Comparison of ENCODE assay signal across 13 cellular contexts in the genomic region with DNA sequence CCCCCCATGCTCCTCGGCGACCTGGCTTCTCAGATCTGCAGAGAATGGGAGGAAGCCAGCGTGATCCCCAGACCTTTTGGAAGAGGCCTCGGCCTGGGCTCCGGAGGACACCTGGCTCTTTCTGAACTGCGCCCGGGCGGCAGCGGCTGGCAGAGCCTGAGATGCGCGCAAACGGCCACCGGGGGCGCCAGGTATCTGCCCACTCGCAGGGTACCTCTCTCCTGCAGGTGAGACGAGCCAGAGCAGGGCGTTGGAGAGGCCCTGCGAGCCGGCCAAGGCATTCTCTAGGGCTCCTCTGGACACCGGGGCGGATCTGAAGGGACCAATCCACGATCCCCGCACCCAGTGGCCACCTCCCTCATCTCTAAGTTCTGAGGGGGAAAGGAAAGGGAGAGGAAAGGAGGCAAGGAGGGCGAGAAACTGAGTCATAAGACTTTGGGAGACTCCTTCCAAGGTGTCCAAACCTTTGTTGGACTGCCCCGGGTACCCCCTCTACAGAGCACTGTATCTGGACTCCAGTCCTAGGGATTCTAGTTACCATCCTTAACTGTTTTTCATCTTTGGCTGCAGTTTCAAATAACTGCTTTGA. TPM values are rescaled to one million over a fixed set of nuclear protein-coding genes. Genes with fewer than 3 reads are reported as not detected.
DNase-seq lines count a peak whose midpoint lies in the region; ATAC-seq and TF ChIP-seq lines count a peak whose summit lies in the region.
"Had no signal": no experiment of that assay in that cellular context is flagged by ENCODE, and none has a peak within 500 bp of the region (broad histone marks: within the 10 kb centered on the region; RNA-seq: fewer than 3 reads in every experiment).

No MANE protein-coding gene starts in this region.

- H3K56ac ChIP-seq in H9 (ENCODE audit: insufficient read length, low read depth, low read length): no peak overlapping the region

- no peak overlapping the region for H3K4ac ChIP-seq in H9 (ENCODE audit: low read depth, low read length)

- DNase-seq in DMS 273 (lab: John Stamatoyannopoulos, UW; ENCODE audit: unreplicated experiment) (peak; percentile 50), DMS 273 treated with DMSO at 0.1 percent for 48 hours (lab: John Stamatoyannopoulos, UW) (no peak), H9 (peak; percentile 90), left colon (peak in 1 of 2 donors; percentile 17), CD14-positive monocyte (ENCODE audit: low spot score) (no peak), left ventricle myocardium superior (no peak), prostate gland (ENCODE audit: low spot score) (no peak)
- DNase-seq: 8988T, DMS79, naive B cell, NCI-H226 had no signal

- H3K36me3 ChIP-seq in prostate gland: no peaks in the 10 kb centered on the region

- peaks cover 0 to 2% (median 0%) of the 10 kb centered on the region in 3 experiments; a peak in 3 of 7 replicates for H3K36me3 Mint-ChIP-seq in H9 (ENCODE audit: insufficient read depth in 1 of 3, low read depth in 3 of 3)
- no peaks in the 10 kb centered on the region for H3K36me3 Mint-ChIP-seq in CD14-positive monocyte

- no peak overlapping the region for H3K18ac ChIP-seq in H9 (ENCODE audit: insufficient read length, low read depth, low read length)

- H3K9me3 Mint-ChIP-seq in H9 (peaks cover 31 to 45% of the 10 kb centered on the region in 2 experiments), CD14-positive monocyte (peaks cover 25 to 64% (median 51%) of the 10 kb centered on the region in 7 donors)

- no peak overlapping the region for H2AK5ac ChIP-seq in H9 (ENCODE audit: insufficient read length, low read length)

- no peaks in the 10 kb centered on the region for H3K23me2 ChIP-seq in H9 (ENCODE audit: insufficient read length, low read depth, low read length, poor library complexity, severe bottlenecking)

- H3K4me1 Mint-ChIP-seq in H9 (peaks cover 0 to 2% of the 10 kb centered on the region in 2 experiments; a peak in 1 of 4 replicates), CD14-positive monocyte (no peaks in the 10 kb centered on the region)
- H3K4me1 Mint-ChIP-seq: naive B cell had no signal

- H3K9ac ChIP-seq in H9 (ENCODE audit: extremely low read depth, insufficient read length, low read length): no peak overlapping the region

- ATAC-seq in SK-N-SH treated with all-trans-retinoic acid at 6 μM for 48 hours (peak; percentile 51; the same call in 2 of the 3 replicates), left colon (peak; percentile 56), left ventricle myocardium superior (no peak)

- no CpG with 5 or more reads among the region's 25 CpGs for WGBS in H9 (ENCODE audit: extremely low coverage, insufficient read length, low lambda C conversion rate)
- 47% methylated on average over 25 of the region's 25 CpGs for WGBS in prostate gland

- H4K91ac ChIP-seq in H9 (ENCODE audit: insufficient read length, low read depth, low read length): no peak overlapping the region

- no peak overlapping the region for H3K23ac ChIP-seq in H9 (ENCODE audit: insufficient read length, low read depth, low read length)

- intact Hi-C loops in left colon (cut with DNase I, micrococcal nuclease) (no loop called here), CD14-positive monocyte (cut with micrococcal nuclease) (no loop called here), left ventricle myocardium superior (cut with micrococcal nuclease) (no loop called here), prostate gland (cut with DNase I) (no loop called here)

- no peak overlapping the region for H3K4me3 ChIP-seq in prostate gland
- H3K4me3 ChIP-seq: skin epidermis had no signal

- no peak overlapping the region for H3T11ph ChIP-seq in H9 (ENCODE audit: low read length)

- H2BK15ac ChIP-seq in H9 (ENCODE audit: low read depth, low read length): no peak overlapping the region

- H3K27me3 ChIP-seq in H9 (ENCODE audit: insufficient read depth, low read length) (no peaks in the 10 kb centered on the region), prostate gland (replicated peaks; ENCODE audit: insufficient read depth) (no peaks in the 10 kb centered on the region)

- H3K9me3 ChIP-seq in H9 (ENCODE audit: control insufficient read depth, low read depth, low read length) (no peaks in the 10 kb centered on the region), prostate gland (no peaks in the 10 kb centered on the region)

- H3K79me2 ChIP-seq in H9 (ENCODE audit: insufficient read depth, low read length): no peaks in the 10 kb centered on the region

- H2BK20ac ChIP-seq in H9 (ENCODE audit: low read depth, low read length, poor library complexity, severe bottlenecking): no peak overlapping the region

- H4K20me1 ChIP-seq in H9 (ENCODE audit: control insufficient read depth, insufficient read depth, insufficient read length): no peaks in the 10 kb centered on the region

- peaks cover 29% of the 10 kb centered on the region for H3K27me3 Mint-ChIP-seq in H9 (ENCODE audit: low read depth)
- peaks cover 4 to 24% (median 12%) of the 10 kb centered on the region in 3 donors for H3K27me3 Mint-ChIP-seq in CD14-positive monocyte (ENCODE audit: low read depth in 3 of 3)

- no peak overlapping the region for H2AFZ ChIP-seq in H9 (ENCODE audit: low read length)

- H3K27ac ChIP-seq in H9 (ENCODE audit: insufficient read length, low read depth, low read length): no peak overlapping the region
- H3K27ac ChIP-seq in prostate gland: no peak overlapping the region
- H3K27ac ChIP-seq: skin epidermis had no signal

- TF ChIP-seq POLR2A in prostate gland (IDR thresholded peaks at IDR 0.05): no peak

- TF ChIP-seq CTCF in H9 (conservative IDR thresholded peaks at IDR 0.05) (peak; percentile 91), CD14-positive monocyte (IDR thresholded peaks at IDR 0.05) (no peak), prostate gland (IDR thresholded peaks at IDR 0.05) (no peak)

- H3K4me3 Mint-ChIP-seq in H9: no peak overlapping the region
- peak overlapping the region in 1 of 2 donors; percentile 26 for H3K4me3 Mint-ChIP-seq in CD14-positive monocyte
- H3K4me3 Mint-ChIP-seq: naive B cell had no signal

- H4K5ac ChIP-seq in H9 (ENCODE audit: insufficient read length, low read depth, low read length): no peak overlapping the region

- no peak overlapping the region for H2BK120ac ChIP-seq in H9 (ENCODE audit: low read depth, low read length, poor library complexity, severe bottlenecking)

- H3K4me1 ChIP-seq in H9 (ENCODE audit: insufficient read depth, low read length) (no peaks in the 10 kb centered on the region), prostate gland (replicated peaks) (no peaks in the 10 kb centered on the region)

- no peak overlapping the region for H3K14ac ChIP-seq in H9 (ENCODE audit: insufficient read depth, low read length)

- H3K27ac Mint-ChIP-seq in H9 (no peak overlapping the region), CD14-positive monocyte (no peak overlapping the region)
- H3K27ac Mint-ChIP-seq: naive B cell had no signal

- H3K4me2 ChIP-seq in H9 (ENCODE audit: insufficient read depth, insufficient read length, low read length): no peak overlapping the region

- H4K8ac ChIP-seq in H9 (replicated peaks; ENCODE audit: insufficient read length, low read depth, low read length): no peak overlapping the region

- no peak overlapping the region for H2BK5ac ChIP-seq in H9 (ENCODE audit: insufficient read length, low read length)

- H3K79me1 ChIP-seq in H9 (ENCODE audit: insufficient read depth, low read depth, low read length, poor library complexity, severe bottlenecking): no peaks in the 10 kb centered on the region

- H2BK12ac ChIP-seq in H9 (ENCODE audit: insufficient read length, low read depth, low read length): no peak overlapping the region

TF ChIP-seq in SK-N-SH treated with all-trans-retinoic acid at 6 μM for 48 hours, 23 proteins besides CTCF, POLR2A, EP300 and RAD21:
- TF ChIP-seq ZNF70 (CRISPR knock-in tag; IDR thresholded peaks at IDR 0.05) (no peak), ISL1 (CRISPR knock-in tag; IDR thresholded peaks at IDR 0.05) (no peak), ZNF8 (CRISPR knock-in tag; IDR thresholded peaks at IDR 0.05) (no peak), CSDC2 (CRISPR knock-in tag; IDR thresholded peaks at IDR 0.05) (no peak), ZFP3 (CRISPR knock-in tag; IDR thresholded peaks at IDR 0.05) (no peak), GLIS3 (CRISPR knock-in tag; IDR thresholded peaks at IDR 0.05) (no peak), TCF4 (CRISPR knock-in tag; IDR thresholded peaks at IDR 0.05; ENCODE audit: borderline replicate concordance) (no peak), ZNF565 (CRISPR knock-in tag; conservative IDR thresholded peaks at IDR 0.05; ENCODE audit: low read depth) (no peak)
- TF ChIP-seq, protein P1, sequence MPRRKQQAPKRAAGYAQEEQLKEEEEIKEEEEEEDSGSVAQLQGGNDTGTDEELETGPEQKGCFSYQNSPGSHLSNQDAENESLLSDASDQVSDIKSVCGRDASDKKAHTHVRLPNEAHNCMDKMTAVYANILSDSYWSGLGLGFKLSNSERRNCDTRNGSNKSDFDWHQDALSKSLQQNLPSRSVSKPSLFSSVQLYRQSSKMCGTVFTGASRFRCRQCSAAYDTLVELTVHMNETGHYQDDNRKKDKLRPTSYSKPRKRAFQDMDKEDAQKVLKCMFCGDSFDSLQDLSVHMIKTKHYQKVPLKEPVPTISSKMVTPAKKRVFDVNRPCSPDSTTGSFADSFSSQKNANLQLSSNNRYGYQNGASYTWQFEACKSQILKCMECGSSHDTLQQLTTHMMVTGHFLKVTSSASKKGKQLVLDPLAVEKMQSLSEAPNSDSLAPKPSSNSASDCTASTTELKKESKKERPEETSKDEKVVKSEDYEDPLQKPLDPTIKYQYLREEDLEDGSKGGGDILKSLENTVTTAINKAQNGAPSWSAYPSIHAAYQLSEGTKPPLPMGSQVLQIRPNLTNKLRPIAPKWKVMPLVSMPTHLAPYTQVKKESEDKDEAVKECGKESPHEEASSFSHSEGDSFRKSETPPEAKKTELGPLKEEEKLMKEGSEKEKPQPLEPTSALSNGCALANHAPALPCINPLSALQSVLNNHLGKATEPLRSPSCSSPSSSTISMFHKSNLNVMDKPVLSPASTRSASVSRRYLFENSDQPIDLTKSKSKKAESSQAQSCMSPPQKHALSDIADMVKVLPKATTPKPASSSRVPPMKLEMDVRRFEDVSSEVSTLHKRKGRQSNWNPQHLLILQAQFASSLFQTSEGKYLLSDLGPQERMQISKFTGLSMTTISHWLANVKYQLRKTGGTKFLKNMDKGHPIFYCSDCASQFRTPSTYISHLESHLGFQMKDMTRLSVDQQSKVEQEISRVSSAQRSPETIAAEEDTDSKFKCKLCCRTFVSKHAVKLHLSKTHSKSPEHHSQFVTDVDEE (CRISPR knock-in tag; IDR thresholded peaks at IDR 0.05): no peak

RNA-seq across cellular contexts. Expression of a gene that starts 55.0 kb away (rescaled TPM):
- total RNA-seq in H9 (2021): not detected in 2 replicates
- total RNA-seq in left colon: not detected
- 10 to 100 TPM; 45.1 to 87.0 TPM for polyA plus RNA-seq in CD14-positive monocyte
- total RNA-seq in left ventricle myocardium superior: not detected
- under 1 TPM in 1 of 2 donors, not detected in 1; 0.80 TPM for total RNA-seq in prostate gland

Comparison
In these comparisons a context has a peak if more than half of its experiments do, and no peak if none do; other contexts are left out.
1. DNase-seq: peak in DMS 273 (single experiment) and H9 (single experiment); none in DMS 273 treated with DMSO at 0.1 percent for 48 hours (single experiment), CD14-positive monocyte (single experiment), left ventricle myocardium superior (single experiment) and prostate gland (single experiment).